27 cellular contexts compared by ENCODE assay signal in the genomic region with DNA sequence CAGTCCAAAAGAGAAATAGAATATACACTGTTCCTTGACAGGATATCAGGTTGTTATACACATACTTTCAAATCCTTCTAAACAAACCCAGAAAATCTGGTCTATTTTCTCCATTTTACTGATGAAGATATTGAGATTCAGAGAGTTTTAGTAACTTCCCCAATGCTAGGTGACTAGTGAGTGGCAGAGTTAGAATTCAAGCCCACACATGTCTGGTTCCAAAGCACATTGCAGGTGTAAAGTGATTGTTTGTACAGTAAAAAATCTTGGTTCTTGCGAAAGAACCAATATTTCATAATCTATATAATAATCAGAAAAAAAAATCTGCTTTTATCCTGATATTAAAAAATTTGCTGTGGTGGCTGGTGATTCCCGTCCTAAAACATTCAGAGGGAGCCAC. TPM values are rescaled to one million over a fixed set of nuclear protein-coding genes. Genes with fewer than 3 reads are reported as not detected.
A peak's percentile ranks its signal among the peaks of the same experiment; 100 is the strongest.
DNase-seq lines count a peak whose midpoint lies in the region; ATAC-seq and TF ChIP-seq lines count a peak whose summit lies in the region.
"Had no signal": no experiment of that assay in that cellular context is flagged by ENCODE, and none has a peak within 500 bp of the region (broad histone marks: within the 10 kb centered on the region; RNA-seq: fewer than 3 reads in every experiment).

No MANE protein-coding gene starts in this region.

- ATAC-seq in GM18519 (IDR thresholded peaks at IDR 0.05; ENCODE audit: low FRiP score, unreplicated experiment) = no peak
- ATAC-seq in HG03108 (IDR thresholded peaks at IDR 0.05; ENCODE audit: unreplicated experiment) = no peak

- peak overlapping the region; percentile 10 for H3K4me2 ChIP-seq in mammary epithelial cell (ENCODE audit: insufficient read depth, low read depth, low read length)
- H3K4me2 ChIP-seq: BLaER1 had no signal

- dilution Hi-C loops in mammary epithelial cell (cut with HindIII; ENCODE audit: low sequenced_read_pairs) = no loop called here

- H3K27ac ChIP-seq in RWPE1 = no peak overlapping the region
- H3K27ac ChIP-seq in mammary epithelial cell (ENCODE audit: insufficient read depth, low read depth, low read length) = no peak overlapping the region
- H3K27ac ChIP-seq: BLaER1 had no signal

- peak; percentile 13 for DNase-seq in HPDE6-E6E7 (ENCODE audit: extremely low spot score)
- DNase-seq in RWPE1 (ENCODE audit: low spot score) = peak; percentile 18
- DNase-seq in mammary epithelial cell = peak; percentile 43
- DNase-seq in epithelial cell of esophagus (ENCODE audit: low read depth) = peak; percentile 70
- DNase-seq in effector CD4-positive, alpha-beta T cell = no peak
- no peak for DNase-seq in activated T-cell treated with anti-CD3 and anti-CD28 coated beads, Interleukin-2, amount 50 U/mL, for 48 hours
- DNase-seq: 8988T; ACHN; BE2C; C1 segment of cervical spinal cord; CD4-positive, alpha-beta memory T cell; CD4-positive, CD25-positive, alpha-beta regulatory T cell; CD8-positive, alpha-beta memory T cell; COR-L47; DMS 273 treated with DMSO at 0.1 percent for 48 hours; DMS153; DMS53; DMS79; DND-41; EL; GF-D8 had no signal

- H3K4me3 ChIP-seq in mammary epithelial cell (replicated peaks in 1 of 3; ENCODE audit: insufficient read depth in 1 of 3, low read depth in 2 of 3, low read length in 3 of 3) (no peak overlapping the region), epithelial cell of esophagus (ENCODE audit: low read length) (no peak overlapping the region)
- H3K4me3 ChIP-seq: BLaER1 had no signal

- H3K9me3 ChIP-seq in mammary epithelial cell (replicated peaks; ENCODE audit: insufficient read depth, low read length) = no peaks in the 10 kb centered on the region
- H3K9me3 ChIP-seq: BE2C, BLaER1 had no signal

- in situ Hi-C loops in mammary epithelial cell (cut with MboI; ENCODE audit: low sequenced_read_pairs in 2 of 2) = no loop called here

- H3K9ac ChIP-seq in mammary epithelial cell (ENCODE audit: insufficient read depth, low read length) = no peak overlapping the region
- H3K9ac ChIP-seq: BLaER1 had no signal

- WGBS in mammary epithelial cell (ENCODE audit: low coverage, missing lambda C conversion rate) = 80% methylated on average over 2 of the region's 2 CpGs

- no peaks in the 10 kb centered on the region for H3K27me3 ChIP-seq in mammary epithelial cell (ENCODE audit: insufficient read depth, low read length)
- H3K27me3 ChIP-seq: BE2C, BLaER1 had no signal

- CTCF ChIA-PET in RWPE1 (lab: Yijun Ruan, JAX) = no interaction called here
- CTCF ChIA-PET in mammary epithelial cell (lab: Charles Lee; ENCODE audit: low non-redundant PET) = no interaction called here

- intact Hi-C loops in mammary epithelial cell (cut with micrococcal nuclease) = no loop called here

- no peak for TF ChIP-seq CTCF in RWPE1 (conservative IDR thresholded peaks at IDR 0.05; ENCODE audit: low read depth)
- TF ChIP-seq CTCF in mammary epithelial cell (conservative IDR thresholded peaks at IDR 0.05 in 1 of 2, IDR thresholded peaks at IDR 0.05 in 1 of 2; ENCODE audit: extremely low read depth in 1 of 2, insufficient read depth in 1 of 2, low read depth in 1 of 2, low read length in 2 of 2) = no peak
- no peak for TF ChIP-seq CTCF in epithelial cell of esophagus (IDR thresholded peaks at IDR 0.05; ENCODE audit: insufficient read depth, low read depth, low read length, missing control alignments)

- POLR2A ChIA-PET in RWPE1 (lab: Yijun Ruan, JAX; ENCODE audit: low non-redundant PET) = no interaction called here

- peak overlapping the region; percentile 1 for H2AFZ ChIP-seq in mammary epithelial cell (ENCODE audit: low read depth, low read length)

- no peaks in the 10 kb centered on the region for H3K79me2 ChIP-seq in mammary epithelial cell (ENCODE audit: insufficient read depth, low read length)

- H3K4me1 ChIP-seq in mammary epithelial cell (ENCODE audit: insufficient read depth, low read length) = peaks cover 10% of the 10 kb centered on the region
- H3K4me1 ChIP-seq: BE2C, BLaER1 had no signal

- H3K36me3 ChIP-seq in mammary epithelial cell (ENCODE audit: insufficient read depth, low read length) = no peaks in the 10 kb centered on the region
- H3K36me3 ChIP-seq: BE2C, BLaER1 had no signal

- BruUV-seq in mammary epithelial cell (replicated peaks; lab: Mats Ljungman, UMichigan) = no TSS peak

- no peaks in the 10 kb centered on the region for H4K20me1 ChIP-seq in mammary epithelial cell (ENCODE audit: insufficient read depth, low read length)
- H4K20me1 ChIP-seq: BLaER1 had no signal

RNA-seq across cellular contexts. Expression of gene EMCN, which starts 39.5 kb away (rescaled TPM):
- total RNA-seq in mammary epithelial cell = not detected
- not detected for polyA plus RNA-seq in mammary epithelial cell
- polyA minus RNA-seq in mammary epithelial cell = not detected
- total RNA-seq: CD4-positive, alpha-beta memory T cell; CD4-positive, CD25-positive, alpha-beta regulatory T cell; CD8-positive, alpha-beta memory T cell; Daoy had no signal
- polyA plus RNA-seq: AG04450; CD14-positive monocyte; CD4-positive, alpha-beta memory T cell; CD4-positive, CD25-positive, alpha-beta regulatory T cell; CD8-positive, alpha-beta memory T cell had no signal

Comparison
In these comparisons a context has a peak if more than half of its experiments do, and no peak if none do; other contexts are left out.
1. DNase-seq: peak in HPDE6-E6E7 (single experiment), RWPE1 (single experiment), mammary epithelial cell (single experiment) and epithelial cell of esophagus (single experiment); none in effector CD4-positive, alpha-beta T cell (single experiment) and activated T-cell treated with anti-CD3 and anti-CD28 coated beads, Interleukin-2, amount 50 U/mL, for 48 hours (0 of 2).